ENCODE assay signal across 8 cellular contexts in the genomic region with DNA sequence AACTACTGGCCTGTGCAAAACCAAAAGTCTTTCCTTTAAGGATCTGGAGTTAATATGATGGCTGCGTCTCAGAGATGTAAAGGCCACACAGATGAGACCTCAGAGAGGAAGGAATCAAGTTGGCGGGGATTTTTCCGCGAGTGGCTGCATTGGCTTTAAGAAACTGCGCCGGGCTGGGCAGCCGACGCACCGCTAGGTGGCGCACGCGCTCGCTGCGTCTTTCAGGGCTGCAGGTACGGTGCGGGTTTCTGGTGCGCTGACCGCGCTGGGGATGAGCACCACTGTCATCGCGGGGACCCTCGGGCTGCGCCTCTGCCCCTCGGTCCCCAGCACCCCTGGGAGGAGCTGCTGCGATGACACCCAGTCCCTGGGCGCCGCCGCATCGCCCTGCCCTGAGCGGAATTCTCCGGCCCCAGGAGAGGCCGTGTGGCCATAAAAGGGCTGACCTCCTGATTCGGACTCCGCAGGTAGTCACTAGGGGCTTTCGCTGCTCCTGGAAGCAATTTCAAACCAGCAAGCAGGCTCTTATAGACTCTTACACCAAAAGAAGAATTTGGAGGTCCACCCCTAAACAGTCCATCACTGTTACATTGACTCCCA.
DNase-seq lines count a peak whose midpoint lies in the region; ATAC-seq and TF ChIP-seq lines count a peak whose summit lies in the region.

No MANE protein-coding gene starts in this region.

- peak; percentile 38 for ATAC-seq in activated naive CD8-positive, alpha-beta T cell treated with anti-CD3 and anti-CD28 coated beads, Interleukin-2, amount 50 U/mL, for 24 hours
- peak; percentile 76 for ATAC-seq in sciatic nerve
- ATAC-seq in HG02885 (IDR thresholded peaks at IDR 0.05; ENCODE audit: poor library complexity, unreplicated experiment) = no peak
- ATAC-seq in GM21576 (IDR thresholded peaks at IDR 0.05; ENCODE audit: unreplicated experiment) = no peak

- H3K27me3 Mint-ChIP-seq in activated naive CD8-positive, alpha-beta T cell treated with anti-CD3 and anti-CD28 coated beads, Interleukin-2, amount 50 U/mL, for 24 hours = peaks cover 28% of the 10 kb centered on the region

- H3K4me3 ChIP-seq in HUES48 (ENCODE audit: low read depth, low read length) (peak overlapping the region; percentile 44; the same call in 1 of the 2 replicates), right atrium auricular region (peak overlapping the region in 1 of 2 donors; percentile 14)

- no peak overlapping the region for H3K27ac Mint-ChIP-seq in activated naive CD8-positive, alpha-beta T cell treated with anti-CD3 and anti-CD28 coated beads, Interleukin-2, amount 50 U/mL, for 24 hours

- H3K27ac ChIP-seq in HUES48 (ENCODE audit: low read depth, low read length) (no peak overlapping the region), right atrium auricular region (no peak overlapping the region)

- no peak overlapping the region for H3K9ac ChIP-seq in HUES48 (ENCODE audit: low read depth, low read length)

- H3K27me3 ChIP-seq in HUES48 (ENCODE audit: control insufficient read depth, insufficient read depth, low read length) = peaks cover 18% of the 10 kb centered on the region
- peaks cover 0 to 2% of the 10 kb centered on the region in 2 donors for H3K27me3 ChIP-seq in right atrium auricular region

- intact Hi-C loops in sciatic nerve (cut with DNase I) = no loop called here

- H3K36me3 Mint-ChIP-seq in activated naive CD8-positive, alpha-beta T cell treated with anti-CD3 and anti-CD28 coated beads, Interleukin-2, amount 50 U/mL, for 24 hours (ENCODE audit: low read depth) = no peaks in the 10 kb centered on the region

- H3K4me3 Mint-ChIP-seq in activated naive CD8-positive, alpha-beta T cell treated with anti-CD3 and anti-CD28 coated beads, Interleukin-2, amount 50 U/mL, for 24 hours = no peak overlapping the region

- H3K36me3 ChIP-seq in HUES48 (ENCODE audit: control insufficient read depth, insufficient read depth, low read length) (no peaks in the 10 kb centered on the region), right atrium auricular region (no peaks in the 10 kb centered on the region)

- H3K9me3 ChIP-seq in HUES48 (ENCODE audit: control insufficient read depth, insufficient read depth, low read length) = no peaks in the 10 kb centered on the region
- H3K9me3 ChIP-seq in right atrium auricular region = peaks cover 0 to 5% of the 10 kb centered on the region in 2 donors

- no peaks in the 10 kb centered on the region for H3K9me3 Mint-ChIP-seq in activated naive CD8-positive, alpha-beta T cell treated with anti-CD3 and anti-CD28 coated beads, Interleukin-2, amount 50 U/mL, for 24 hours

- peaks cover 8% of the 10 kb centered on the region for H3K4me1 ChIP-seq in HUES48 (ENCODE audit: control insufficient read depth, insufficient read depth, low read length)
- H3K4me1 ChIP-seq in right atrium auricular region = peaks cover 0 to 8% of the 10 kb centered on the region in 2 donors

- TF ChIP-seq CTCF in right atrium auricular region (IDR thresholded peaks at IDR 0.05) = peak; percentile 98

- no peaks in the 10 kb centered on the region for H3K4me1 Mint-ChIP-seq in activated naive CD8-positive, alpha-beta T cell treated with anti-CD3 and anti-CD28 coated beads, Interleukin-2, amount 50 U/mL, for 24 hours

- DNase-seq in COLO668 (lab: John Stamatoyannopoulos, UW; ENCODE audit: unreplicated experiment) (peak; percentile 71), SK-N-DZ (ENCODE audit: low spot score) (peak; percentile 38), right atrium auricular region (ENCODE audit: low spot score) (peak; percentile 67), sciatic nerve (ENCODE audit: low spot score) (peak; percentile 76)
- DNase-seq in activated naive CD8-positive, alpha-beta T cell treated with anti-CD3 and anti-CD28 coated beads, Interleukin-2, amount 50 U/mL, for 24 hours = peak; percentile 69

Comparison
In these comparisons a context has a peak if more than half of its experiments do, and no peak if none do; other contexts are left out.
1. ATAC-seq: peak in activated naive CD8-positive, alpha-beta T cell treated with anti-CD3 and anti-CD28 coated beads, Interleukin-2, amount 50 U/mL, for 24 hours (single experiment) and sciatic nerve (single experiment); none in HG02885 (single experiment) and GM21576 (single experiment).
2. Peak in every context shown above with its lines, with median percentiles within 50 percentile points of each other: DNase-seq.